ENCODE assay signal across 6 cellular contexts in genomic region chr1:1001057-1001630, GRCh38. TPM values are rescaled to one million over a fixed set of nuclear protein-coding genes. Genes with fewer than 3 reads are reported as not detected.
DNase-seq lines count a peak whose midpoint lies in the region; ATAC-seq and TF ChIP-seq lines count a peak whose summit lies in the region.

No MANE protein-coding gene starts in this region.

- peaks cover 73 to 93% (median 84%) of the 10 kb centered on the region in 11 experiments for H3K27me3 ChIP-seq in BLaER1 treated with 17β-estradiol and CSF1 and Interleukin-3, amounts not matched to agents 10 nM and 100 nM
- peaks cover 6 to 14% of the 10 kb centered on the region in 2 donors for H3K27me3 ChIP-seq in right lobe of liver

- intact Hi-C loops in right lobe of liver (cut with DNase I), result no loop called here

- TF ChIP-seq CTCF in WI38 (IDR thresholded peaks at IDR 0.05; ENCODE audit: low read depth, low read length) (no peak), right lobe of liver (IDR thresholded peaks at IDR 0.05) (no peak)

- peak in 2 of 3 donors; percentile 48 to 57 for DNase-seq in right lobe of liver
- DNase-seq in kidney glomerular epithelial cell (lab: John Stamatoyannopoulos, UW), result no peak
- DNase-seq in NCI-H187 (lab: John Stamatoyannopoulos, UW), result no peak

- peak overlapping the region in 6 of 11 experiments; percentile 16 to 65 (median 44); a peak in 8 of 22 replicates for H3K27ac ChIP-seq in BLaER1 treated with 17β-estradiol and CSF1 and Interleukin-3, amounts not matched to agents 10 nM and 100 nM
- H3K27ac ChIP-seq in right lobe of liver, result peak overlapping the region; percentile 76 to 92 (median 80)

- no peak for TF ChIP-seq POLR2A in right lobe of liver (IDR thresholded peaks at IDR 0.05)

- H4K20me1 ChIP-seq in BLaER1 treated with 17β-estradiol and CSF1 and Interleukin-3, amounts not matched to agents 10 nM and 100 nM, result peaks cover 0 to 77% (median 37%) of the 10 kb centered on the region in 11 experiments; a peak in 18 of 22 replicates

- H3K9me3 ChIP-seq in BLaER1 treated with 17β-estradiol and CSF1 and Interleukin-3, amounts not matched to agents 10 nM and 100 nM (replicated peaks in 1 of 11), result no peaks in the 10 kb centered on the region
- no peaks in the 10 kb centered on the region for H3K9me3 ChIP-seq in right lobe of liver

- H3K4me2 ChIP-seq in BLaER1 treated with 17β-estradiol and CSF1 and Interleukin-3, amounts not matched to agents 10 nM and 100 nM, result peak overlapping the region; percentile 89 to 100 (median 97)

- no peaks in the 10 kb centered on the region for H3K36me3 ChIP-seq in BLaER1 treated with 17β-estradiol and CSF1 and Interleukin-3, amounts not matched to agents 10 nM and 100 nM
- no peaks in the 10 kb centered on the region for H3K36me3 ChIP-seq in right lobe of liver

- peaks cover 36 to 82% (median 68%) of the 10 kb centered on the region in 10 experiments for H3K4me1 ChIP-seq in BLaER1 treated with 17β-estradiol and CSF1 and Interleukin-3, amounts not matched to agents 10 nM and 100 nM
- peaks cover 0 to 51% (median 6%) of the 10 kb centered on the region in 4 donors for H3K4me1 ChIP-seq in right lobe of liver

- peak overlapping the region; percentile 55 to 75 (median 66) for H3K4me3 ChIP-seq in BLaER1 treated with 17β-estradiol and CSF1 and Interleukin-3, amounts not matched to agents 10 nM and 100 nM
- H3K4me3 ChIP-seq in WI38 (ENCODE audit: low read depth, low read length) (peak overlapping the region; percentile 65), right lobe of liver (peak overlapping the region; percentile 50 to 67 (median 58))

- WGBS in right lobe of liver (ENCODE audit: insufficient coverage, low coverage, low lambda C conversion rate, missing lambda C conversion rate), result 1% methylated on average over 19 of the region's 36 CpGs

- peak overlapping the region in 10 of 11 experiments; percentile 48 to 77 (median 70); a peak in 15 of 22 replicates for H3K9ac ChIP-seq in BLaER1 treated with 17β-estradiol and CSF1 and Interleukin-3, amounts not matched to agents 10 nM and 100 nM

- ATAC-seq in right lobe of liver, result no peak
- no peak for ATAC-seq in HG02973 (IDR thresholded peaks at IDR 0.05; ENCODE audit: unreplicated experiment)

RNA-seq across cellular contexts. Expression of gene HES4, which starts 1.2 kb away (rescaled TPM):
- total RNA-seq in right lobe of liver, result 10 to 100 TPM in 2 of 6 experiments, 1 to 10 TPM in 4; 1.6 to 21.5 (median 5.2) TPM

RNA-seq across cellular contexts. Expression of gene ISG15, which starts 12.2 kb away (rescaled TPM):
- 10 to 100 TPM; 16.3 to 98.7 (median 26.4) TPM for total RNA-seq in right lobe of liver

RNA-seq across cellular contexts. Expression of gene AGRN, which starts 18.8 kb away (rescaled TPM):
- 10 to 100 TPM; 14.2 to 44.5 (median 35.2) TPM for total RNA-seq in right lobe of liver

RNA-seq across cellular contexts. Expression of gene PERM1, which starts 19.3 kb away (rescaled TPM):
- total RNA-seq in right lobe of liver, result under 1 TPM in 4 of 6 experiments, not detected in 2; 0.18 to 0.46 (median 0.28) TPM

RNA-seq across cellular contexts. Expression of gene PLEKHN1, which starts 34.9 kb away (rescaled TPM):
- total RNA-seq in right lobe of liver, result 1 to 10 TPM in 1 of 6 experiments, under 1 TPM in 4, not detected in 1; 0.11 to 2.4 (median 0.26) TPM

Comparison
In these comparisons a context has a peak if more than half of its experiments do, and no peak if none do; other contexts are left out.
1. DNase-seq: peak in right lobe of liver (2 of 3); none in kidney glomerular epithelial cell (single experiment) and NCI-H187 (0 of 2).
2. Peak in every context shown above with its lines, with median percentiles within 50 percentile points of each other: H3K4me3 ChIP-seq.